In the genomic region with DNA sequence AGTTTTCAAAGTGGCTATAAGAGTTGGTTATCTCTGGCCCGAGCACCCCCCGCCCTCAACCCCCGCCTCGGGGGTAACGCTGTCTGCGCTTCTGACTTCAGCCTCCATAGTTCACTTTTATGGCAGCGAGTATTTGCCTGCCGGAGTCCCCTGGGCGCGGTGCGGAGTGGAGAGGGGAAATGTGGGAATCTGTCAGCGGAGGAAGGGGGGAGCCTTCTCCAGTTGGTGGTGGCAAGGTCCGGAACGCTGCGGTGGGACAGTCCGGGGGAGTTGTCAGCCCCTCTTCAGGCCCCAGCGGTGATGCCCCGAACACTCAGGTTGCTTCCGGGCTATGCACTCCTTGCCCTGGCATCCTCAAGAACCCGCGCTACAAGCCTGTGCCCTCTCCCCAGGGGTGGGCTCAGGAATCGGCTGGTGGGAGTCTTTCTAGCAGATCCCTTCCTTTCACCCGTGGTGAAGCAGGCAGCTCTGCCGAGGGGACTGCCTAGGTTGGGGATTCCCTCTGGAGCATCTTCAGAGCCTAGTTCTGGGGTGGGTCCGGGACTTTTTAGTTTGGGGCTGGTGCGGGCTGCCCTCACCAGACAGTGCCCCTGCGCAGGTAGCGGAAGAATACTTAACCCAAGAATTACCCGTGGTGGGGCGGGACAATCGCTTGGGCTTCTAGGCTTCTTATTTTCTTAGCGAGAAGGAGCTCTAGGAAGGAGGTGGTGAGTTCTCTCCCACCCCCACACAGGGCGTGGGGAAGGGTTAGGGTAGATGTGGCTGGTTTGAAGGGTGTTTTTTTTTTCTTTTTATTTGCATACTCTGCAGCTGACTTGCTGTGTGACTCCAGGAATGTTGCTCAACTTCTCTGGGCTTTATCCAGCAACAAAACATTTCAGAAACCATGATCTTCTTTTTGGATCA, we compare ENCODE assay signal across 8 cellular contexts. TPM values are rescaled to one million over a fixed set of nuclear protein-coding genes. Genes with fewer than 3 reads are reported as not detected.
DNase-seq lines count a peak whose midpoint lies in the region; ATAC-seq, FAIRE-seq and TF ChIP-seq lines count a peak whose summit lies in the region.

No MANE protein-coding gene starts in this region.

- no peak overlapping the region for H3K27ac ChIP-seq in astrocyte (ENCODE audit: low read depth, low read length)
- peak overlapping the region; percentile 91 for H3K27ac ChIP-seq in lower lobe of right lung

- H3K27me3 Mint-ChIP-seq in activated naive CD4-positive, alpha-beta T cell treated with anti-CD3 and anti-CD28 coated beads for 36 hours (ENCODE audit: low read depth) = peaks cover 61% of the 10 kb centered on the region
- H3K27me3 Mint-ChIP-seq in astrocyte (ENCODE audit: low read depth, unreplicated experiment) (peaks cover 71% of the 10 kb centered on the region), type B pancreatic cell (peaks cover 57% of the 10 kb centered on the region)

- peaks cover 17% of the 10 kb centered on the region for H3K4me1 ChIP-seq in astrocyte (ENCODE audit: insufficient read depth, low read length)
- peaks cover 86% of the 10 kb centered on the region for H3K4me1 ChIP-seq in lower lobe of right lung

- CTCF ChIA-PET in activated naive CD4-positive, alpha-beta T cell treated with anti-CD3 and anti-CD28 coated beads for 36 hours (lab: Charles Lee) = interaction anchor here (1.1 to 1.4 kb wide), 2 partner anchors 8 to 10 kb away, joined by 3 to 4 read pairs; no protein-coding TSS in a partner anchor

- no peak overlapping the region for H3K27ac Mint-ChIP-seq in activated naive CD4-positive, alpha-beta T cell treated with anti-CD3 and anti-CD28 coated beads for 36 hours
- H3K27ac Mint-ChIP-seq in astrocyte (ENCODE audit: unreplicated experiment) (no peak overlapping the region), type B pancreatic cell (peak overlapping the region; percentile 41)

- TF ChIP-seq CTCF in astrocyte (IDR thresholded peaks at IDR 0.05; ENCODE audit: insufficient read depth, low read depth, low read length) = no peak
- TF ChIP-seq CTCF in lower lobe of right lung (IDR thresholded peaks at IDR 0.05) = no peak
- TF ChIP-seq CTCF in type B pancreatic cell (conservative IDR thresholded peaks at IDR 0.05) = no peak

- H3K9me3 ChIP-seq in astrocyte (ENCODE audit: insufficient read depth, low read depth, low read length) = no peaks in the 10 kb centered on the region
- H3K9me3 ChIP-seq in lower lobe of right lung = no peaks in the 10 kb centered on the region

- peaks cover 17% of the 10 kb centered on the region for H3K27me3 ChIP-seq in astrocyte (ENCODE audit: insufficient read depth, low read length)
- H3K27me3 ChIP-seq in lower lobe of right lung (ENCODE audit: low read depth) = peaks cover 11% of the 10 kb centered on the region

- no peak for FAIRE-seq in astrocyte (lab: Jason Lieb, UNC)

- H3K4me3 Mint-ChIP-seq in activated naive CD4-positive, alpha-beta T cell treated with anti-CD3 and anti-CD28 coated beads for 36 hours = peak overlapping the region; percentile 68
- H3K4me3 Mint-ChIP-seq in astrocyte (ENCODE audit: unreplicated experiment) = peak overlapping the region; percentile 82
- peak overlapping the region; percentile 92 for H3K4me3 Mint-ChIP-seq in type B pancreatic cell

- intact Hi-C loops in activated naive CD4-positive, alpha-beta T cell treated with anti-CD3 and anti-CD28 coated beads for 36 hours (cut with micrococcal nuclease) = no loop called here
- intact Hi-C loops in lower lobe of right lung (cut with DNase I) = no loop called here

- H3K9me3 Mint-ChIP-seq in activated naive CD4-positive, alpha-beta T cell treated with anti-CD3 and anti-CD28 coated beads for 36 hours = no peaks in the 10 kb centered on the region
- H3K9me3 Mint-ChIP-seq in astrocyte (ENCODE audit: unreplicated experiment) = peaks cover 1% of the 10 kb centered on the region
- no peaks in the 10 kb centered on the region for H3K9me3 Mint-ChIP-seq in type B pancreatic cell

- H3K4me1 Mint-ChIP-seq in activated naive CD4-positive, alpha-beta T cell treated with anti-CD3 and anti-CD28 coated beads for 36 hours (ENCODE audit: low read depth) = peaks cover 14% of the 10 kb centered on the region
- H3K4me1 Mint-ChIP-seq in astrocyte (ENCODE audit: low read depth, unreplicated experiment) (peaks cover 6% of the 10 kb centered on the region), type B pancreatic cell (ENCODE audit: unreplicated experiment) (peaks cover 16% of the 10 kb centered on the region)

- peak; percentile 16 for DNase-seq in activated naive CD4-positive, alpha-beta T cell treated with anti-CD3 and anti-CD28 coated beads for 36 hours
- no peak for DNase-seq in activated naive CD4-positive, alpha-beta T cell treated with Interleukin-2 at 50 U/mL for 16 hours
- DNase-seq in astrocyte (ENCODE audit: low read depth) (no peak), lower lobe of right lung (no peak), type B pancreatic cell (ENCODE audit: extremely low spot score, unreplicated experiment) (no peak), midbrain (lab: John Stamatoyannopoulos, UW) (no peak), ecto neural progenitor cell (ENCODE audit: low spot score) (no peak)

- H3K36me3 ChIP-seq in astrocyte (ENCODE audit: insufficient read depth, low read length) = no peaks in the 10 kb centered on the region
- peaks cover 16% of the 10 kb centered on the region for H3K36me3 ChIP-seq in lower lobe of right lung

- H3K4me3 ChIP-seq in astrocyte (ENCODE audit: insufficient read depth, low read depth, low read length) (peak overlapping the region; percentile 69), lower lobe of right lung (peak overlapping the region; percentile 89)

- H2AFZ ChIP-seq in astrocyte (ENCODE audit: low read depth, low read length) = no peak overlapping the region

- no peaks in the 10 kb centered on the region for H3K36me3 Mint-ChIP-seq in activated naive CD4-positive, alpha-beta T cell treated with anti-CD3 and anti-CD28 coated beads for 36 hours (ENCODE audit: low read depth)
- H3K36me3 Mint-ChIP-seq in astrocyte (ENCODE audit: low read depth, unreplicated experiment) (no peaks in the 10 kb centered on the region), type B pancreatic cell (no peaks in the 10 kb centered on the region)

- H3K4me2 ChIP-seq in astrocyte (ENCODE audit: low read length) = peak overlapping the region; percentile 98

- ATAC-seq in lower lobe of right lung (peak; percentile 4 to 13), HG02870 (IDR thresholded peaks at IDR 0.05; ENCODE audit: unreplicated experiment) (no peak)

- H3K9ac ChIP-seq in astrocyte (ENCODE audit: low read length) = peak overlapping the region; percentile 55

- peaks cover 46% of the 10 kb centered on the region for H3K79me2 ChIP-seq in astrocyte (ENCODE audit: insufficient read depth, low read length)

- peaks cover 53% of the 10 kb centered on the region for H4K20me1 ChIP-seq in astrocyte (ENCODE audit: insufficient read depth, low read length)

RNA-seq across cellular contexts. Expression of gene ATOH8, which starts 1.6 kb away (rescaled TPM):
- not detected for total RNA-seq in activated naive CD4-positive, alpha-beta T cell treated with anti-CD3 and anti-CD28 coated beads for 36 hours
- total RNA-seq in astrocyte (1.2 and 1.9 TPM in 2 replicates), lower lobe of right lung (44.9 TPM), type B pancreatic cell (ENCODE audit: low replicate concordance) (1.8 and 13.7 TPM in 2 replicates)
